18 cellular contexts compared by ENCODE assay signal in the genomic region with DNA sequence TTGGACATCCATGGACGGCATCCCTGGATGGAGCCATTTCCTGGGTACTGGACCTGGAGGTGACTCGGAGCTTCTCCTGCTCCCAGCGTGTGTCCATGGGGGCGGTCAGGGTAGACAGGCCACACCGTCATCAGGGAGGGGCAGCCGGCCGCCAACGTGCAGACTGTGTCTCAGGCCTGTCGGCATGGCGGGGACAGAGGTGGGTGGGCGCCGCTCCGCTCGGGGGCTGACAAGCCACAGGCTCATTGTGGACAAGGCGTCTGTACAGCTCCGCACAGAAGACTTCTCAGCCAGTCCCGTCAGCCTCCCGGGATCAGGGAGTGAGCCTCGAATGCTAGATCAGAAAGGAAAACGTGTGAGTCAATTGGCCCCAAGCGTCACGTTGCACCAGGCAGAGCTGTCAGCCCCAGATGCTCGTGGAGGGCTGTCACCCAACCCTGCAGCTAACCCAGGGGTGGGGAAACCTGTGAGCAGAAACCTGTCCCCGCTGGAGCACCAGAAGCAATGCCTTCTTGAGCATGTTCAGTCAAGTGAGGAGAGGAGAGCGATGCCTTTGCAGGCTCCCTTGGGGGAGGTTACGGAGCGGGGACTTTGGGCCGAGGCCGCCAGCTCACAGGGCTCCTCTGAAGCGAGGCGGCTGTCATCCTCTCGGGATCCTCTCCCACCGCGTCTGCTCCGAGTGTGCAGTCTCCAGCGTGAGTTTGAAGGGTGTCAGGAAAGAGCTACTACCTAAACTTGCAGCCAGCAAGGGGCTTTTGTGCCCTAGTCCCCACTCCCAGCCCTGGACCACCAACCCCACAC.
"Had no signal": no experiment of that assay in that cellular context is flagged by ENCODE, and none has a peak within 500 bp of the region (broad histone marks: within the 10 kb centered on the region; RNA-seq: fewer than 3 reads in every experiment).

No MANE protein-coding gene starts in this region.

- H3K9me3 ChIP-seq: heart left ventricle, neutrophil, right lobe of liver, transverse colon had no signal

- H3K4me1 ChIP-seq: right lobe of liver, transverse colon had no signal

- H3K36me3 ChIP-seq: brain microvascular endothelial cell, neutrophil, right lobe of liver, transverse colon had no signal

- H3K27ac ChIP-seq: brain microvascular endothelial cell, heart left ventricle, neutrophil, right lobe of liver, transverse colon had no signal

- H3K27me3 ChIP-seq: brain microvascular endothelial cell, right lobe of liver had no signal

- H3K4me3 ChIP-seq: heart left ventricle, right lobe of liver, smooth muscle cell, transverse colon had no signal

- ATAC-seq: heart left ventricle; left cardiac atrium; right lobe of liver; stimulated activated naive CD8-positive, alpha-beta T cell treated with anti-CD3 and anti-CD28 coated beads, Interleukin-15, Interleukin-2, amounts not matched to agents 100 U/mL and 50 U/mL, for 24 hours had no signal

- DNase-seq: activated CD4-positive, alpha-beta T cell treated with anti-CD3 and anti-CD28 coated beads, Interleukin-2, amount 50 U/mL, for 1 hour; activated CD4-positive, CD25-positive, alpha-beta regulatory T cell; activated CD8-positive, alpha-beta memory T cell treated with anti-CD3 and anti-CD28 coated beads for 24 hours; activated gamma-delta T cell treated with Interleukin-2 at 50 U/mL for 16 hours; activated naive CD8-positive, alpha-beta T cell treated with anti-CD3 and anti-CD28 coated beads for 36 hours; amygdala; brain microvascular endothelial cell; effector CD8-positive, alpha-beta T cell; foreskin melanocyte; immature natural killer cell; left cardiac atrium; midbrain; stimulated activated naive CD8-positive, alpha-beta T cell treated with anti-CD3 and anti-CD28 coated beads, Interleukin-15, Interleukin-2, amounts not matched to agents 100 U/mL and 50 U/mL, for 24 hours; transverse colon had no signal
